8 cellular contexts compared by ENCODE assay signal in genomic region chr3:47850062-47850802, GRCh38. TPM values are rescaled to one million over a fixed set of nuclear protein-coding genes. Genes with fewer than 3 reads are reported as not detected.
DNase-seq lines count a peak whose midpoint lies in the region; ATAC-seq and TF ChIP-seq lines count a peak whose summit lies in the region.

No MANE protein-coding gene starts in this region.

- H4K20me1 ChIP-seq in osteoblast (ENCODE audit: insufficient read depth, low read length): peaks cover 34% of the 10 kb centered on the region

- DNase-seq in ELR (ENCODE audit: low read depth) (peak; percentile 65), NB4 (ENCODE audit: low read depth) (peak; percentile 44), dorsolateral prefrontal cortex (no peak), osteoblast (ENCODE audit: insufficient read length, low spot score, missing footprints) (peak; percentile 88), NCI-H2227 treated with DMSO at 0.1 percent for 48 hours (lab: John Stamatoyannopoulos, UW) (no peak)

- no peak overlapping the region for H3K4me2 ChIP-seq in osteoblast (ENCODE audit: insufficient read depth, low read length)

- H2AFZ ChIP-seq in osteoblast (ENCODE audit: low read length): no peak overlapping the region

- intact Hi-C loops in dorsolateral prefrontal cortex (cut with DNase I): no loop called here

- no peaks in the 10 kb centered on the region for H3K9me3 ChIP-seq in osteoblast (ENCODE audit: low read depth, low read length)

- ATAC-seq in HG02870 (IDR thresholded peaks at IDR 0.05; ENCODE audit: unreplicated experiment) (no peak), GM21447 (IDR thresholded peaks at IDR 0.05; ENCODE audit: unreplicated experiment) (no peak), GM18519 (IDR thresholded peaks at IDR 0.05; ENCODE audit: low FRiP score, unreplicated experiment) (no peak)

- H3K4me3 ChIP-seq in NB4 (ENCODE audit: low read depth, low read length) (no peak overlapping the region), dorsolateral prefrontal cortex (no peak overlapping the region), osteoblast (ENCODE audit: insufficient read depth, low read length) (no peak overlapping the region)

- peaks cover 87% of the 10 kb centered on the region for H3K36me3 ChIP-seq in osteoblast (ENCODE audit: insufficient read depth, low read length)

- H3K27me3 ChIP-seq in dorsolateral prefrontal cortex (no peaks in the 10 kb centered on the region), osteoblast (ENCODE audit: insufficient read depth, low read length) (no peaks in the 10 kb centered on the region)

- H3K27ac ChIP-seq in dorsolateral prefrontal cortex (peak overlapping the region in 45 of 59 donors; percentile 1 to 82 (median 61)), osteoblast (ENCODE audit: low read depth, low read length) (no peak overlapping the region)

- TF ChIP-seq POLR2A in NB4 (IDR thresholded peaks at IDR 0.05; ENCODE audit: extremely low read depth, insufficient read length): no peak

- H3K4me1 ChIP-seq in osteoblast (ENCODE audit: insufficient read depth, low read length): no peaks in the 10 kb centered on the region

- TF ChIP-seq CTCF in NB4 (IDR thresholded peaks at IDR 0.05; ENCODE audit: low read depth, low read length): peak; percentile 48
- TF ChIP-seq CTCF in dorsolateral prefrontal cortex (IDR thresholded peaks at IDR 0.05 in 54 of 56, conservative IDR thresholded peaks at IDR 0.05 in 2 of 56; ENCODE audit: low read depth in 1 of 56, partially characterized antibody in 56 of 56): peak in 47 of 56 donors; percentile 11 to 55 (median 34)
- peak; percentile 66 for TF ChIP-seq CTCF in osteoblast (IDR thresholded peaks at IDR 0.05; ENCODE audit: extremely low read depth, low read depth, low read length)

- H3K79me2 ChIP-seq in osteoblast (ENCODE audit: insufficient read depth, low read length): no peaks in the 10 kb centered on the region

RNA-seq across cellular contexts. Expression of gene DHX30, which starts 47.3 kb away (rescaled TPM):
- total RNA-seq in dorsolateral prefrontal cortex: 100 to 1,000 TPM in 93 of 120 experiments, 10 to 100 TPM in 27; 83.4 to 134 (median 107) TPM
- total RNA-seq in osteoblast: 56.6 and 59.4 TPM in 2 replicates

Comparison
In these comparisons a context has a peak if more than half of its experiments do, and no peak if none do; other contexts are left out.
1. DNase-seq: peak in ELR (single experiment), NB4 (single experiment) and osteoblast (single experiment); none in dorsolateral prefrontal cortex (0 of 10) and NCI-H2227 treated with DMSO at 0.1 percent for 48 hours (single experiment).
2. Peak in every context shown above with its lines, with median percentiles within 50 percentile points of each other: CTCF ChIP-seq.